In genomic region chr19:5259750-5260149, GRCh38 we compare ENCODE assay signal across 9 cellular contexts.
"Had no signal": no experiment of that assay in that cellular context is flagged by ENCODE, and none has a peak within 500 bp of the region (broad histone marks: within the 10 kb centered on the region; RNA-seq: fewer than 3 reads in every experiment).

No MANE protein-coding gene starts in this region.

- H3K4me2 ChIP-seq: GM23338, KMS-11 had no signal

- H3K4me3 ChIP-seq: GM23338 had no signal

- H3K27ac ChIP-seq: KMS-11 had no signal

- H3K4me1 Mint-ChIP-seq: GM23338, H9 had no signal

- H3K9ac ChIP-seq: KMS-11 had no signal

- H3K27ac Mint-ChIP-seq: GM23338, HFFc6 had no signal

- FAIRE-seq: H1, H54 had no signal

- ATAC-seq: GM23338 had no signal

- H3K4me3 Mint-ChIP-seq: GM23338, H9, HFFc6 had no signal

- H2AFZ ChIP-seq: GM23338 had no signal

- DNase-seq: H9, HCEC 1CT, HFFc6, IMR-90, KBM-7 had no signal
